ENCODE assay signal across 14 cellular contexts in genomic region chr10:78547905-78548304, GRCh38.
DNase-seq lines count a peak whose midpoint lies in the region; TF ChIP-seq lines count a peak whose summit lies in the region.
"Had no signal": no experiment of that assay in that cellular context is flagged by ENCODE, and none has a peak within 500 bp of the region (broad histone marks: within the 10 kb centered on the region; RNA-seq: fewer than 3 reads in every experiment).

No MANE protein-coding gene starts in this region.

- H3K27me3 ChIP-seq in BLaER1: no peaks in the 10 kb centered on the region
- H3K27me3 ChIP-seq in Loucy (ENCODE audit: insufficient read depth, low read length, poor library complexity, severe bottlenecking): no peaks in the 10 kb centered on the region
- no peaks in the 10 kb centered on the region for H3K27me3 ChIP-seq in neuronal stem cell (ENCODE audit: control insufficient read depth in 3 of 3, insufficient read depth in 3 of 3, low read depth in 1 of 3, low read length in 3 of 3)
- H3K27me3 ChIP-seq: BE2C; BLaER1 treated with 17β-estradiol and CSF1 and Interleukin-3, amounts not matched to agents 10 nM and 100 nM had no signal

- no peaks in the 10 kb centered on the region for H3K79me2 ChIP-seq in Loucy (ENCODE audit: insufficient read depth, low read length)

- H2BK120ac ChIP-seq in neuronal stem cell (ENCODE audit: low read depth, low read length): no peak overlapping the region

- H3K4me2 ChIP-seq in BLaER1: 0 out of 2 replicates have a peak overlapping the region, but pooled peaks have one; percentile 11
- H3K4me2 ChIP-seq in Loucy (ENCODE audit: low read depth, low read length, poor library complexity, severe bottlenecking): peak overlapping the region; percentile 29
- H3K4me2 ChIP-seq in neuronal stem cell (ENCODE audit: insufficient read depth, low read length, poor library complexity, severe bottlenecking): no peak overlapping the region

- H3K4me1 ChIP-seq in BLaER1 (peaks cover 25% of the 10 kb centered on the region), Loucy (ENCODE audit: insufficient read depth, low read length, poor library complexity, severe bottlenecking) (peaks cover 13% of the 10 kb centered on the region), neuronal stem cell (ENCODE audit: control insufficient read depth in 2 of 2, insufficient read depth in 1 of 2, low read depth in 1 of 2, low read length in 2 of 2) (peaks cover 29 to 42% of the 10 kb centered on the region in 2 donors)

- no peak for TF ChIP-seq CTCF in Loucy (conservative IDR thresholded peaks at IDR 0.05; ENCODE audit: low read length)

- H3K4me3 ChIP-seq in BLaER1 (no peak overlapping the region), Loucy (ENCODE audit: low read length, poor library complexity, severe bottlenecking) (peak overlapping the region; percentile 16), neuronal stem cell (ENCODE audit: low read length in 2 of 2) (no peak overlapping the region)
- H3K4me3 ChIP-seq: BLaER1 treated with 17β-estradiol and CSF1 and Interleukin-3, amounts not matched to agents 10 nM and 100 nM; GM12878 had no signal

- H3K4ac ChIP-seq in neuronal stem cell (ENCODE audit: low read length): no peak overlapping the region

- no peak overlapping the region for H3K14ac ChIP-seq in neuronal stem cell (ENCODE audit: low read length)

- no peaks in the 10 kb centered on the region for H3K36me3 ChIP-seq in BLaER1
- no peaks in the 10 kb centered on the region for H3K36me3 ChIP-seq in Loucy (ENCODE audit: insufficient read depth, low read length)
- H3K36me3 ChIP-seq in neuronal stem cell (replicated peaks in 1 of 2; ENCODE audit: control insufficient read depth in 2 of 2, insufficient read depth in 2 of 2, low read length in 2 of 2): no peaks in the 10 kb centered on the region
- H3K36me3 ChIP-seq: BE2C; BLaER1 treated with 17β-estradiol and CSF1 and Interleukin-3, amounts not matched to agents 10 nM and 100 nM had no signal

- H3K9me2 ChIP-seq in Loucy (replicated peaks; ENCODE audit: low read depth, low read length): no peaks in the 10 kb centered on the region

- H2BK15ac ChIP-seq in neuronal stem cell (ENCODE audit: low read length): no peak overlapping the region

- no peak overlapping the region for H2BK5ac ChIP-seq in neuronal stem cell (ENCODE audit: low read length)

- no peaks in the 10 kb centered on the region for H3K9me3 ChIP-seq in BLaER1
- H3K9me3 ChIP-seq in Loucy (ENCODE audit: insufficient read depth, low read depth, low read length): no peaks in the 10 kb centered on the region
- H3K9me3 ChIP-seq in neuronal stem cell (replicated peaks in 1 of 2; ENCODE audit: control insufficient read depth in 2 of 2, insufficient read depth in 1 of 2, low read depth in 1 of 2, low read length in 2 of 2): no peaks in the 10 kb centered on the region
- H3K9me3 ChIP-seq: BE2C; BLaER1 treated with 17β-estradiol and CSF1 and Interleukin-3, amounts not matched to agents 10 nM and 100 nM; Caco-2 had no signal

- H2AFZ ChIP-seq in Loucy (ENCODE audit: low read length) (no peak overlapping the region), neuronal stem cell (ENCODE audit: low read length) (no peak overlapping the region)

- DNase-seq in neuronal stem cell (ENCODE audit: low spot score) (no peak), NCI-H510A (lab: John Stamatoyannopoulos, UW) (no peak), GDM1 (lab: John Stamatoyannopoulos, UW) (no peak)
- DNase-seq: 8988T; ACHN; BE2C; Caco-2; Calu3; CD4-positive, alpha-beta T cell; CD8-positive, alpha-beta T cell had no signal

- H3K18ac ChIP-seq in neuronal stem cell (ENCODE audit: low read length): no peak overlapping the region

- H3F3A ChIP-seq in Loucy (ENCODE audit: low read depth): no peaks in the 10 kb centered on the region

- no peak overlapping the region for H2BK12ac ChIP-seq in neuronal stem cell (ENCODE audit: low read length)

- H3K79me1 ChIP-seq in neuronal stem cell (ENCODE audit: low read depth, low read length): no peaks in the 10 kb centered on the region

- no peak overlapping the region for H3K9ac ChIP-seq in BLaER1
- no peak overlapping the region for H3K9ac ChIP-seq in Loucy (ENCODE audit: low read depth, low read length, poor library complexity, severe bottlenecking)
- no peak overlapping the region for H3K9ac ChIP-seq in neuronal stem cell (ENCODE audit: low read depth, low read length, poor library complexity)
- H3K9ac ChIP-seq: BLaER1 treated with 17β-estradiol and CSF1 and Interleukin-3, amounts not matched to agents 10 nM and 100 nM had no signal

- H4K91ac ChIP-seq in neuronal stem cell (ENCODE audit: low read depth, low read length, poor library complexity): no peak overlapping the region

- H4K8ac ChIP-seq in neuronal stem cell (ENCODE audit: low read depth, low read length): no peak overlapping the region

- H3K27ac ChIP-seq in BLaER1: no peak overlapping the region
- no peak overlapping the region for H3K27ac ChIP-seq in neuronal stem cell (replicated peaks; ENCODE audit: low read length)
- H3K27ac ChIP-seq: BLaER1 treated with 17β-estradiol and CSF1 and Interleukin-3, amounts not matched to agents 10 nM and 100 nM had no signal

- H4K20me1 ChIP-seq in BLaER1 (no peaks in the 10 kb centered on the region), Loucy (ENCODE audit: insufficient read depth, low read length, poor library complexity, severe bottlenecking) (no peaks in the 10 kb centered on the region)
- H4K20me1 ChIP-seq: BLaER1 treated with 17β-estradiol and CSF1 and Interleukin-3, amounts not matched to agents 10 nM and 100 nM had no signal

- H3K23ac ChIP-seq in neuronal stem cell (ENCODE audit: low read depth, low read length, poor library complexity): no peak overlapping the region

- H2AK5ac ChIP-seq in neuronal stem cell (ENCODE audit: low read depth, low read length): peak overlapping the region; percentile 11
